ENCODE assay signal across 8 cellular contexts in genomic region chr6:159789377-159790148, GRCh38. TPM values are rescaled to one million over a fixed set of nuclear protein-coding genes. Genes with fewer than 3 reads are reported as not detected.
DNase-seq lines count a peak whose midpoint lies in the region; ATAC-seq, FAIRE-seq and TF ChIP-seq lines count a peak whose summit lies in the region.

Gene TCP1, minus strand, starts transcription at chr6:159789602. Its CDS starts 134 bp downstream, at chr6:159789468.

- peak; percentile 99 for DNase-seq in AG10803 (ENCODE audit: low read depth)
- DNase-seq in NCI-H460 (ENCODE audit: extremely low read depth, low read depth) = peak; percentile 99
- peak; percentile 97 for DNase-seq in activated CD4-positive, CD25-positive, alpha-beta regulatory T cell treated with anti-CD3 and anti-CD28 coated beads, Interleukin-2, amount 50 U/mL, for 72 hours
- peak; percentile 82 to 97 for DNase-seq in cerebellar nuclear complex (lab: John Stamatoyannopoulos, UW)
- DNase-seq in stimulated activated CD4-positive, alpha-beta T cell treated with anti-CD3 and anti-CD28 coated beads, Interleukin-12 subunit alpha, Interleukin-12 subunit beta, amount 100 ng/mL, for 4 hours = peak; percentile 98

- H3K4me3 ChIP-seq in AG10803 (ENCODE audit: low read length) = peak within 1 kb of the TSS; percentile 93

- no peak for TF ChIP-seq CTCF in AG10803 (conservative IDR thresholded peaks at IDR 0.05; ENCODE audit: low read length)

- peak; percentile 76 for FAIRE-seq in islet of Langerhans (lab: Jason Lieb, UNC)

- ATAC-seq in GM19043 (IDR thresholded peaks at IDR 0.05; ENCODE audit: low read depth, unreplicated experiment) = peak; percentile 60
- peak; percentile 68 for ATAC-seq in HG03378 (IDR thresholded peaks at IDR 0.05; ENCODE audit: unreplicated experiment)

RNA-seq across cellular contexts. Expression of gene TCP1, which starts in this region (rescaled TPM):
- total RNA-seq in NCI-H460 (2014; rRNA removed; shearing (Covaris generic)) = 203 and 233 TPM in 2 replicates
- polyA plus RNA-seq in NCI-H460 (2014; cell fraction: nucleus; rRNA removed) = 319 and 370 TPM in 2 replicates

Comparison
In these comparisons a context has a peak if more than half of its experiments do, and no peak if none do; other contexts are left out.
1. Peak in every context shown above with its lines: DNase-seq, ATAC-seq and H3K4me3 ChIP-seq.